Comparison of ENCODE assay signal across 1 cellular context in genomic region chr5:108765647-108766046, GRCh38.
TF ChIP-seq lines count a peak whose summit lies in the region.

No MANE protein-coding gene starts in this region.

TF ChIP-seq in HEK293, 187 proteins besides CTCF, POLR2A, EP300 and RAD21 (continued from another document and continues in another):
- TF ChIP-seq ZBTB11 (tag by site-specific recombination; conservative IDR thresholded peaks at IDR 0.05; ENCODE audit: low read depth) = no peak
- no peak for TF ChIP-seq ZNF555 (tag by site-specific recombination; conservative IDR thresholded peaks at IDR 0.05)
- TF ChIP-seq PATZ1 (tag by site-specific recombination; IDR thresholded peaks at IDR 0.05) = peak; percentile 60
- no peak for TF ChIP-seq ZSCAN16 (tag by site-specific recombination; IDR thresholded peaks at IDR 0.05)
- peak; percentile 63; the same call in 1 of the 2 replicates for TF ChIP-seq HIC1 (tag by site-specific recombination; IDR thresholded peaks at IDR 0.05)
- no peak for TF ChIP-seq ZNF777 (tag by site-specific recombination; IDR thresholded peaks at IDR 0.05; ENCODE audit: borderline replicate concordance)
- TF ChIP-seq GLI4 (tag by site-specific recombination; IDR thresholded peaks at IDR 0.05) = no peak
- peak; percentile 80 for TF ChIP-seq ZNF843 (tag by site-specific recombination; IDR thresholded peaks at IDR 0.05)
- TF ChIP-seq MYNN (tag by site-specific recombination; IDR thresholded peaks at IDR 0.05; ENCODE audit: borderline replicate concordance) = no peak
- no peak for TF ChIP-seq PRDM1 (tag by site-specific recombination; IDR thresholded peaks at IDR 0.05)
- TF ChIP-seq ZNF404 (tag by site-specific recombination; IDR thresholded peaks at IDR 0.05) = no peak
- no peak for TF ChIP-seq ZBTB44 (tag by site-specific recombination; IDR thresholded peaks at IDR 0.05)
- 0 out of 2 replicates have a peak, but pooled peaks have one; percentile 38 for TF ChIP-seq ZNF76 (tag by site-specific recombination; IDR thresholded peaks at IDR 0.05; ENCODE audit: borderline replicate concordance, low read depth)
- no peak for TF ChIP-seq ZNF354C (tag by site-specific recombination; IDR thresholded peaks at IDR 0.05; ENCODE audit: borderline replicate concordance, low read depth)
- no peak for TF ChIP-seq SP3 (tag by site-specific recombination; IDR thresholded peaks at IDR 0.05)
- no peak for TF ChIP-seq ZNF311 (tag by site-specific recombination; IDR thresholded peaks at IDR 0.05; ENCODE audit: borderline replicate concordance)
- no peak for TF ChIP-seq EGR2 (tag by site-specific recombination; IDR thresholded peaks at IDR 0.05; ENCODE audit: low read depth)
- TF ChIP-seq ZNF670 (tag by site-specific recombination; IDR thresholded peaks at IDR 0.05; ENCODE audit: low read depth) = no peak
- TF ChIP-seq ZNF2 (tag by site-specific recombination; IDR thresholded peaks at IDR 0.05) = peak; percentile 68; the same call in 1 of the 2 replicates
- no peak for TF ChIP-seq ZNF292 (tag by site-specific recombination; IDR thresholded peaks at IDR 0.05; ENCODE audit: borderline replicate concordance, low read depth)
- no peak for TF ChIP-seq TRIM28 (IDR thresholded peaks at IDR 0.05; ENCODE audit: borderline replicate concordance, low read length)
- TF ChIP-seq BCL6B (tag by site-specific recombination; IDR thresholded peaks at IDR 0.05) = no peak
- no peak for TF ChIP-seq ZNF704 (tag by site-specific recombination; IDR thresholded peaks at IDR 0.05)
- TF ChIP-seq ZNF23 (tag by site-specific recombination; IDR thresholded peaks at IDR 0.05; ENCODE audit: borderline replicate concordance) = no peak
- TF ChIP-seq ZNF473 (tag by site-specific recombination; IDR thresholded peaks at IDR 0.05) = no peak
- TF ChIP-seq KLF9 (tag by site-specific recombination; IDR thresholded peaks at IDR 0.05; ENCODE audit: low read depth) = no peak
- no peak for TF ChIP-seq ZNF585B (tag by site-specific recombination; IDR thresholded peaks at IDR 0.05)
- no peak for TF ChIP-seq ZNF426 (tag by site-specific recombination; IDR thresholded peaks at IDR 0.05)
- no peak for TF ChIP-seq ZNF398 (tag by site-specific recombination; IDR thresholded peaks at IDR 0.05)
- TF ChIP-seq ZNF121 (tag by site-specific recombination; IDR thresholded peaks at IDR 0.05) = no peak
- TF ChIP-seq ZNF266 (tag by site-specific recombination; IDR thresholded peaks at IDR 0.05; ENCODE audit: low read depth) = no peak
- no peak for TF ChIP-seq ZNF214 (tag by site-specific recombination; IDR thresholded peaks at IDR 0.05; ENCODE audit: borderline replicate concordance)
- peak; percentile 72 for TF ChIP-seq ATF2 (tag by site-specific recombination; IDR thresholded peaks at IDR 0.05; ENCODE audit: low read depth)
- no peak for TF ChIP-seq ZNF26 (tag by site-specific recombination; IDR thresholded peaks at IDR 0.05)
- no peak for TF ChIP-seq ZNF768 (tag by site-specific recombination; IDR thresholded peaks at IDR 0.05)
- no peak for TF ChIP-seq RBAK (tag by site-specific recombination; IDR thresholded peaks at IDR 0.05)
- TF ChIP-seq ZBTB6 (tag by site-specific recombination; IDR thresholded peaks at IDR 0.05) = no peak
- no peak for TF ChIP-seq ZNF530 (tag by site-specific recombination; IDR thresholded peaks at IDR 0.05; ENCODE audit: low read depth)
- TF ChIP-seq PRDM6 (tag by site-specific recombination; IDR thresholded peaks at IDR 0.05) = peak; percentile 79
- no peak for TF ChIP-seq ZFP3 (tag by site-specific recombination; IDR thresholded peaks at IDR 0.05; ENCODE audit: low read depth)
- no peak for TF ChIP-seq ZNF707 (tag by site-specific recombination; IDR thresholded peaks at IDR 0.05)
- TF ChIP-seq ZNF202 (tag by site-specific recombination; IDR thresholded peaks at IDR 0.05; ENCODE audit: borderline replicate concordance) = no peak
